9 cellular contexts compared by ENCODE assay signal in the genomic region with DNA sequence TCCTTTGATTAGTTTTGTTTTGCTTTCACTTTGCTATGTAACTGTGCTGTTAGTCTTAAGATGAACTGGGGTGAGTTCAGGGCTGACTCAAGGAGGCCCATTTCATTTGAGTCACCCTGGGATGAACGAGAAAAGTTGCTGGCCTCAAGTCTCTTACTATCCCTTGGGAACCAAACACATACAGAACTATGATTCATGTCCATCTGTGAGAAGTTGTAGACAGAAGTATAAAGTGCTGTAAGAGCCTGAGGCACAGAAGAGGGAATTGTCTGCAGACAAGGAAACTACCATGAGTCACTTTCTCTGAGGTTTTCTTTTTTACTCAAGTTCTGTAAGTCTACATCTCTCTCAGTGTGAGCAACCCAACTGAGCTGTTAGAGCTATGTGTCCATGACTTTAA.
DNase-seq lines count a peak whose midpoint lies in the region; ATAC-seq and TF ChIP-seq lines count a peak whose summit lies in the region.
"Had no signal": no experiment of that assay in that cellular context is flagged by ENCODE, and none has a peak within 500 bp of the region (broad histone marks: within the 10 kb centered on the region; RNA-seq: fewer than 3 reads in every experiment).

No MANE protein-coding gene starts in this region.

- TF ChIP-seq POLR2A in spleen (IDR thresholded peaks at IDR 0.05) = no peak

- no peaks in the 10 kb centered on the region for H3K9me3 Mint-ChIP-seq in activated CD4-positive, alpha-beta memory T cell treated with anti-CD3 and anti-CD28 coated beads, Interleukin-2, amount 10 ng/mL, durations not matched to agents 7 days and 5 days
- no peaks in the 10 kb centered on the region for H3K9me3 Mint-ChIP-seq in stimulated activated naive CD8-positive, alpha-beta T cell treated with anti-CD3 and anti-CD28 coated beads, Interleukin-15, amount 100 ng/mL, for 72 hours

- peaks cover 0 to 6% (median 0%) of the 10 kb centered on the region in 6 donors for H3K4me1 ChIP-seq in spleen

- POLR2A ChIA-PET in activated CD4-positive, alpha-beta memory T cell treated with anti-CD3 and anti-CD28 coated beads, Interleukin-2, amount 10 ng/mL, durations not matched to agents 7 days and 5 days (lab: Charles Lee) = no interaction called here

- intact Hi-C loops in spleen (cut with DNase I; ENCODE audit: low total_unique reads) = no loop called here

- peak overlapping the region; percentile 74 for H3K27ac Mint-ChIP-seq in activated CD4-positive, alpha-beta memory T cell treated with anti-CD3 and anti-CD28 coated beads, Interleukin-2, amount 10 ng/mL, durations not matched to agents 7 days and 5 days
- no peak overlapping the region for H3K27ac Mint-ChIP-seq in stimulated activated naive CD8-positive, alpha-beta T cell treated with anti-CD3 and anti-CD28 coated beads, Interleukin-15, amount 100 ng/mL, for 72 hours

- no peaks in the 10 kb centered on the region for H3K27me3 ChIP-seq in spleen (replicated peaks in 1 of 7)

- no peaks in the 10 kb centered on the region for H3K9me3 ChIP-seq in spleen

- peak overlapping the region in 4 of 8 donors; percentile 10 to 24 (median 17) for H3K27ac ChIP-seq in spleen
- H3K27ac ChIP-seq: HL-60 had no signal

- H3K4me1 Mint-ChIP-seq in activated CD4-positive, alpha-beta memory T cell treated with anti-CD3 and anti-CD28 coated beads, Interleukin-2, amount 10 ng/mL, durations not matched to agents 7 days and 5 days = peaks cover 13% of the 10 kb centered on the region
- H3K4me1 Mint-ChIP-seq in stimulated activated naive CD8-positive, alpha-beta T cell treated with anti-CD3 and anti-CD28 coated beads, Interleukin-15, amount 100 ng/mL, for 72 hours = peaks cover 14% of the 10 kb centered on the region

- no peaks in the 10 kb centered on the region for H3K36me3 ChIP-seq in spleen

- peak overlapping the region; percentile 33 for H3K4me3 Mint-ChIP-seq in activated CD4-positive, alpha-beta memory T cell treated with anti-CD3 and anti-CD28 coated beads, Interleukin-2, amount 10 ng/mL, durations not matched to agents 7 days and 5 days
- peak overlapping the region; percentile 16 to 54 for H3K4me3 Mint-ChIP-seq in stimulated activated naive CD8-positive, alpha-beta T cell treated with anti-CD3 and anti-CD28 coated beads, Interleukin-15, amount 100 ng/mL, for 72 hours

- CTCF ChIA-PET in activated CD4-positive, alpha-beta memory T cell treated with anti-CD3 and anti-CD28 coated beads, Interleukin-2, amount 10 ng/mL, durations not matched to agents 7 days and 5 days (lab: Charles Lee) = interaction anchor here (1.0 kb wide), 1 partner anchor 179 kb away, joined by 3 read pairs; no protein-coding TSS in a partner anchor

- TF ChIP-seq CTCF in spleen (IDR thresholded peaks at IDR 0.05 in 8 of 11, conservative IDR thresholded peaks at IDR 0.05 in 3 of 11) = no peak

- no peaks in the 10 kb centered on the region for H3K36me3 Mint-ChIP-seq in activated CD4-positive, alpha-beta memory T cell treated with anti-CD3 and anti-CD28 coated beads, Interleukin-2, amount 10 ng/mL, durations not matched to agents 7 days and 5 days (ENCODE audit: low read depth)

- DNase-seq in AG08396 (ENCODE audit: low spot score) = peak; percentile 44
- DNase-seq in activated CD4-positive, alpha-beta memory T cell treated with anti-CD3 and anti-CD28 coated beads, Interleukin-2, amount 10 ng/mL, durations not matched to agents 7 days and 5 days = peak; percentile 23
- DNase-seq in glomerular visceral epithelial cell (ENCODE audit: extremely low spot score) = peak; percentile 64
- DNase-seq in stimulated activated naive CD8-positive, alpha-beta T cell treated with anti-CD3 and anti-CD28 coated beads, Interleukin-15, amount 100 ng/mL, for 72 hours = peak; percentile 3 to 23
- DNase-seq in spleen = no peak
- DNase-seq in mesenteric fat pad (ENCODE audit: low spot score) = no peak

- H3K27me3 Mint-ChIP-seq in activated CD4-positive, alpha-beta memory T cell treated with anti-CD3 and anti-CD28 coated beads, Interleukin-2, amount 10 ng/mL, durations not matched to agents 7 days and 5 days = no peaks in the 10 kb centered on the region
- H3K27me3 Mint-ChIP-seq in stimulated activated naive CD8-positive, alpha-beta T cell treated with anti-CD3 and anti-CD28 coated beads, Interleukin-15, amount 100 ng/mL, for 72 hours = no peaks in the 10 kb centered on the region

- H3K4me3 ChIP-seq in spleen = no peak overlapping the region

- 4 to 31% (median 14%) methylated on average over 1 of the region's 1 CpG for WGBS in spleen, 5 donors

- ATAC-seq in GM18907 (IDR thresholded peaks at IDR 0.05; ENCODE audit: unreplicated experiment) (peak; percentile 95), HG03095 (IDR thresholded peaks at IDR 0.05; ENCODE audit: unreplicated experiment) (peak; percentile 94)
- peak; percentile 98 for ATAC-seq in stimulated activated naive CD8-positive, alpha-beta T cell treated with anti-CD3 and anti-CD28 coated beads, Interleukin-15, amount 100 ng/mL, for 72 hours

Comparison
In these comparisons a context has a peak if more than half of its experiments do, and no peak if none do; other contexts are left out.
1. DNase-seq: peak in AG08396 (single experiment), activated CD4-positive, alpha-beta memory T cell treated with anti-CD3 and anti-CD28 coated beads, Interleukin-2, amount 10 ng/mL, durations not matched to agents 7 days and 5 days (single experiment), glomerular visceral epithelial cell (single experiment) and stimulated activated naive CD8-positive, alpha-beta T cell treated with anti-CD3 and anti-CD28 coated beads, Interleukin-15, amount 100 ng/mL, for 72 hours (2 of 2); none in spleen (single experiment) and mesenteric fat pad (single experiment).
2. Peak in every context shown above with its lines, with median percentiles within 50 percentile points of each other: ATAC-seq.